Comparison of ENCODE assay signal across 1 cellular context in the genomic region with DNA sequence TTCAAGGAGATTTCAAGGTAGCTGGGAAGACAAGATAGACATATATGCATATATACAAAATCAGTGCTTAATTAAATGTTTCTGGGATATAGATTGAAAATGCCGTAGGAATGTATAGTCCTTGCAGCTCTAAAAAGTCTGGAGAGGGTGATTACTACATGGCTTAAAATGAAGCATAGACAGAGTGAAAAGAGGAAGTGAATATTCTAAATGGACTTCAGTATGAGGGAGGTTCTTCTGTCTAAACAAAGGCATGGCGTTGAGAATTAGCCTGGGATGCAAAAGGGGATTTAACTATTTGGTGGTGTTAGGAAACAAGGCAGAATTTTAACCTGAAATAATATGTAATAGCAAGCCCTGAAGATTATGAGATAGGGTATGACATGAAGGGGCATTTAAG.
TF ChIP-seq lines count a peak whose summit lies in the region.

No MANE protein-coding gene starts in this region.

TF ChIP-seq in A549, 52 proteins besides CTCF, POLR2A, EP300 and RAD21 (continued from another document):
- TF ChIP-seq SMC3 (IDR thresholded peaks at IDR 0.05), result no peak
